17 cellular contexts compared by ENCODE assay signal in genomic region chr15:43524254-43524847, GRCh38. TPM values are rescaled to one million over a fixed set of nuclear protein-coding genes. Genes with fewer than 3 reads are reported as not detected.
A peak's percentile ranks its signal among the peaks of the same experiment; 100 is the strongest.
DNase-seq lines count a peak whose midpoint lies in the region; ATAC-seq and TF ChIP-seq lines count a peak whose summit lies in the region.
"Had no signal": no experiment of that assay in that cellular context is flagged by ENCODE, and none has a peak within 500 bp of the region (broad histone marks: within the 10 kb centered on the region; RNA-seq: fewer than 3 reads in every experiment).

No MANE protein-coding gene starts in this region.

- H3K36me3 ChIP-seq in WERI-Rb-1 = peaks cover 46% of the 10 kb centered on the region
- peaks cover 72% of the 10 kb centered on the region for H3K36me3 ChIP-seq in osteoblast (ENCODE audit: insufficient read depth, low read length)
- peaks cover 16% of the 10 kb centered on the region for H3K36me3 ChIP-seq in HAP-1 (replicated peaks)
- H3K36me3 ChIP-seq in ovary = no peaks in the 10 kb centered on the region

- H3K27ac Mint-ChIP-seq in activated naive CD8-positive, alpha-beta T cell treated with anti-CD3 and anti-CD28 coated beads, Interleukin-2, amount 10 ng/mL, durations not matched to agents 7 days and 5 days = peak overlapping the region; percentile 1
- H3K27ac Mint-ChIP-seq in activated naive CD8-positive, alpha-beta T cell treated with anti-CD3 and anti-CD28 coated beads for 36 hours = no peak overlapping the region
- no peak overlapping the region; a peak in 1 of 7 replicates for H3K27ac Mint-ChIP-seq in H9
- no peak overlapping the region for H3K27ac Mint-ChIP-seq in CD4-positive, alpha-beta T cell
- H3K27ac Mint-ChIP-seq: CD8-positive, alpha-beta T cell had no signal

- no peaks in the 10 kb centered on the region for H4K20me1 ChIP-seq in H9 (ENCODE audit: control insufficient read depth, insufficient read depth, insufficient read length)
- peaks cover 81% of the 10 kb centered on the region for H4K20me1 ChIP-seq in osteoblast (ENCODE audit: insufficient read depth, low read length)

- no peak overlapping the region for H2AK5ac ChIP-seq in H9 (ENCODE audit: insufficient read length, low read length)

- H3K27me3 Mint-ChIP-seq in activated naive CD8-positive, alpha-beta T cell treated with anti-CD3 and anti-CD28 coated beads, Interleukin-2, amount 10 ng/mL, durations not matched to agents 7 days and 5 days = peaks cover 4% of the 10 kb centered on the region
- H3K27me3 Mint-ChIP-seq in activated naive CD8-positive, alpha-beta T cell treated with anti-CD3 and anti-CD28 coated beads for 36 hours = peaks cover 6% of the 10 kb centered on the region
- peaks cover 64% of the 10 kb centered on the region for H3K27me3 Mint-ChIP-seq in H9 (ENCODE audit: low read depth)
- peaks cover 6% of the 10 kb centered on the region for H3K27me3 Mint-ChIP-seq in CD4-positive, alpha-beta T cell

- no peak overlapping the region for H2BK5ac ChIP-seq in H9 (ENCODE audit: insufficient read length, low read length)

- no peak overlapping the region for H4K91ac ChIP-seq in H9 (ENCODE audit: insufficient read length, low read depth, low read length)

- no peak for DNase-seq in activated naive CD8-positive, alpha-beta T cell treated with anti-CD3 and anti-CD28 coated beads, Interleukin-2, amount 10 ng/mL, durations not matched to agents 7 days and 5 days
- DNase-seq in activated naive CD8-positive, alpha-beta T cell treated with anti-CD3 and anti-CD28 coated beads for 36 hours = no peak
- DNase-seq in H9 (no peak), WERI-Rb-1 (no peak), osteoblast (ENCODE audit: insufficient read length, low spot score, missing footprints) (peak; percentile 9), HAP-1 (ENCODE audit: low spot score in 2 of 2) (no peak), ovary (no peak)
- no peak for DNase-seq in CD4-positive, alpha-beta T cell
- DNase-seq: AML-193, KBM-7, NCI-H1105, NCI-H187, NCI-H446, NCI-H748 treated with DMSO at 0.1 percent for 48 hours, SIG-M5 had no signal

- peaks cover 4% of the 10 kb centered on the region; the same call in 1 of the 2 replicates for H3K27me3 ChIP-seq in H9 (ENCODE audit: insufficient read depth, low read length)
- H3K27me3 ChIP-seq in WERI-Rb-1 (ENCODE audit: insufficient read depth, low read depth, severe bottlenecking) = no peaks in the 10 kb centered on the region
- H3K27me3 ChIP-seq in osteoblast (ENCODE audit: insufficient read depth, low read length) = no peaks in the 10 kb centered on the region
- H3K27me3 ChIP-seq in CD4-positive, alpha-beta T cell (ENCODE audit: control insufficient read depth, insufficient read depth, low read length) = no peaks in the 10 kb centered on the region
- H3K27me3 ChIP-seq in HAP-1 (ENCODE audit: low read depth) = no peaks in the 10 kb centered on the region
- no peaks in the 10 kb centered on the region for H3K27me3 ChIP-seq in ovary

- TF ChIP-seq CTCF in H9 (conservative IDR thresholded peaks at IDR 0.05) = peak; percentile 23; the same call in 2 of the 3 replicates
- TF ChIP-seq CTCF in WERI-Rb-1 (IDR thresholded peaks at IDR 0.05; ENCODE audit: low read depth, low read length) = 0 out of 2 replicates have a peak, but pooled peaks have one; percentile 6
- no peak for TF ChIP-seq CTCF in osteoblast (IDR thresholded peaks at IDR 0.05; ENCODE audit: extremely low read depth, low read depth, low read length)
- no peak for TF ChIP-seq CTCF in CD4-positive, alpha-beta T cell (IDR thresholded peaks at IDR 0.05)
- TF ChIP-seq CTCF in ovary (IDR thresholded peaks at IDR 0.05) = no peak

- H3K14ac ChIP-seq in H9 (ENCODE audit: insufficient read depth, low read length) = no peak overlapping the region

- H3K4me2 ChIP-seq in H9 (ENCODE audit: insufficient read depth, insufficient read length, low read length) (no peak overlapping the region), osteoblast (ENCODE audit: insufficient read depth, low read length) (no peak overlapping the region)

- ATAC-seq in activated naive CD8-positive, alpha-beta T cell treated with anti-CD3 and anti-CD28 coated beads, Interleukin-2, amount 10 ng/mL, durations not matched to agents 7 days and 5 days (ENCODE audit: low read depth) = no peak
- no peak for ATAC-seq in CD4-positive, alpha-beta T cell (ENCODE audit: poor library complexity)
- ATAC-seq: CD8-positive, alpha-beta T cell had no signal

- in situ Hi-C loops in HAP-1 (cut with MboI; ENCODE audit: low sequenced_read_pairs) = no loop called here

- CTCF ChIA-PET in CD4-positive, alpha-beta T cell (lab: Charles Lee) = interaction anchor here (0.5 to 0.6 kb wide), 2 partner anchors 82 to 83 kb away, joined by 3 read pairs; no protein-coding TSS in a partner anchor

- H2BK15ac ChIP-seq in H9 (ENCODE audit: low read depth, low read length) = no peak overlapping the region

- no peak overlapping the region for H2AFZ ChIP-seq in H9 (ENCODE audit: low read length)
- H2AFZ ChIP-seq in osteoblast (ENCODE audit: low read length) = no peak overlapping the region

- TF ChIP-seq POLR2A in ovary (IDR thresholded peaks at IDR 0.05) = no peak

- no peaks in the 10 kb centered on the region for H3K9me3 Mint-ChIP-seq in activated naive CD8-positive, alpha-beta T cell treated with anti-CD3 and anti-CD28 coated beads, Interleukin-2, amount 10 ng/mL, durations not matched to agents 7 days and 5 days
- H3K9me3 Mint-ChIP-seq in activated naive CD8-positive, alpha-beta T cell treated with anti-CD3 and anti-CD28 coated beads for 36 hours = no peaks in the 10 kb centered on the region
- H3K9me3 Mint-ChIP-seq in H9 = no peaks in the 10 kb centered on the region; a peak in 1 of 5 replicates
- H3K9me3 Mint-ChIP-seq in CD4-positive, alpha-beta T cell = no peaks in the 10 kb centered on the region
- H3K9me3 Mint-ChIP-seq: CD8-positive, alpha-beta T cell had no signal

- no peak overlapping the region for H3K4ac ChIP-seq in H9 (ENCODE audit: low read depth, low read length)

- H3T11ph ChIP-seq in H9 (ENCODE audit: low read length) = no peak overlapping the region

- H2BK12ac ChIP-seq in H9 (ENCODE audit: insufficient read length, low read depth, low read length) = no peak overlapping the region

- intact Hi-C loops in CD4-positive, alpha-beta T cell (cut with DNase I, micrococcal nuclease) = no loop called here
- intact Hi-C loops in ovary (cut with DNase I) = no loop called here

- H3K56ac ChIP-seq in H9 (ENCODE audit: insufficient read length, low read depth, low read length) = no peak overlapping the region

- H3K4me3 ChIP-seq in WERI-Rb-1 (ENCODE audit: low read depth, low read length) (no peak overlapping the region), osteoblast (ENCODE audit: insufficient read depth, low read length) (no peak overlapping the region), HAP-1 (no peak overlapping the region), ovary (no peak overlapping the region)

- no peaks in the 10 kb centered on the region for H3K23me2 ChIP-seq in H9 (ENCODE audit: insufficient read length, low read depth, low read length, poor library complexity, severe bottlenecking)

- H3K36me3 Mint-ChIP-seq in activated naive CD8-positive, alpha-beta T cell treated with anti-CD3 and anti-CD28 coated beads, Interleukin-2, amount 10 ng/mL, durations not matched to agents 7 days and 5 days = peaks cover 2% of the 10 kb centered on the region
- H3K36me3 Mint-ChIP-seq in activated naive CD8-positive, alpha-beta T cell treated with anti-CD3 and anti-CD28 coated beads for 36 hours = no peaks in the 10 kb centered on the region
- H3K36me3 Mint-ChIP-seq in H9 (ENCODE audit: insufficient read depth in 1 of 3, low read depth in 3 of 3) = peaks cover 0 to 7% (median 2%) of the 10 kb centered on the region in 3 experiments; a peak in 3 of 7 replicates
- H3K36me3 Mint-ChIP-seq in CD4-positive, alpha-beta T cell (ENCODE audit: low read depth) = no peaks in the 10 kb centered on the region
- H3K36me3 Mint-ChIP-seq: CD8-positive, alpha-beta T cell had no signal

- H3K4me1 Mint-ChIP-seq in activated naive CD8-positive, alpha-beta T cell treated with anti-CD3 and anti-CD28 coated beads, Interleukin-2, amount 10 ng/mL, durations not matched to agents 7 days and 5 days = peaks cover 18% of the 10 kb centered on the region
- H3K4me1 Mint-ChIP-seq in activated naive CD8-positive, alpha-beta T cell treated with anti-CD3 and anti-CD28 coated beads for 36 hours = peaks cover 5% of the 10 kb centered on the region
- H3K4me1 Mint-ChIP-seq in H9 = peaks cover 0 to 11% of the 10 kb centered on the region in 2 experiments
- peaks cover 9% of the 10 kb centered on the region for H3K4me1 Mint-ChIP-seq in CD4-positive, alpha-beta T cell (ENCODE audit: low read depth)

- H3K23ac ChIP-seq in H9 (ENCODE audit: insufficient read length, low read depth, low read length) = no peak overlapping the region

- H4K5ac ChIP-seq in H9 (ENCODE audit: insufficient read length, low read depth, low read length) = no peak overlapping the region

- H3K79me1 ChIP-seq in H9 (ENCODE audit: insufficient read depth, low read depth, low read length, poor library complexity, severe bottlenecking) = no peaks in the 10 kb centered on the region

- H3K27ac ChIP-seq in H9 (ENCODE audit: insufficient read length, low read depth, low read length) (no peak overlapping the region), WERI-Rb-1 (no peak overlapping the region), osteoblast (ENCODE audit: low read depth, low read length) (no peak overlapping the region), ovary (no peak overlapping the region)
- no peak overlapping the region for H3K27ac ChIP-seq in CD4-positive, alpha-beta T cell (ENCODE audit: low read depth, low read length)
- H3K27ac ChIP-seq: HL-60 had no signal

- H2BK20ac ChIP-seq in H9 (ENCODE audit: low read depth, low read length, poor library complexity, severe bottlenecking) = no peak overlapping the region

- POLR2A ChIA-PET in activated naive CD8-positive, alpha-beta T cell treated with anti-CD3 and anti-CD28 coated beads, Interleukin-2, amount 10 ng/mL, durations not matched to agents 7 days and 5 days (lab: Charles Lee) = interaction anchor here (1.3 kb wide), 1 partner anchor 18 kb away, joined by 3 read pairs; no protein-coding TSS in a partner anchor
- POLR2A ChIA-PET in CD4-positive, alpha-beta T cell (lab: Charles Lee) = interaction anchor here (1.2 kb wide), 1 partner anchor 14 kb away, joined by 3 read pairs; no protein-coding TSS in a partner anchor

- H3K4me3 Mint-ChIP-seq in activated naive CD8-positive, alpha-beta T cell treated with anti-CD3 and anti-CD28 coated beads, Interleukin-2, amount 10 ng/mL, durations not matched to agents 7 days and 5 days = no peak overlapping the region
- H3K4me3 Mint-ChIP-seq in activated naive CD8-positive, alpha-beta T cell treated with anti-CD3 and anti-CD28 coated beads for 36 hours = no peak overlapping the region
- no peak overlapping the region for H3K4me3 Mint-ChIP-seq in H9
- H3K4me3 Mint-ChIP-seq in CD4-positive, alpha-beta T cell = no peak overlapping the region
- H3K4me3 Mint-ChIP-seq: CD8-positive, alpha-beta T cell had no signal

- H2BK120ac ChIP-seq in H9 (ENCODE audit: low read depth, low read length, poor library complexity, severe bottlenecking) = no peak overlapping the region

- TF ChIP-seq EP300 in ovary (IDR thresholded peaks at IDR 0.05) = no peak

- no peak overlapping the region for H3K18ac ChIP-seq in H9 (ENCODE audit: insufficient read length, low read depth, low read length)

- no peak overlapping the region for H3K9ac ChIP-seq in H9 (ENCODE audit: extremely low read depth, insufficient read length, low read length)

- no peak overlapping the region for H4K8ac ChIP-seq in H9 (replicated peaks; ENCODE audit: insufficient read length, low read depth, low read length)

- H3K4me1 ChIP-seq in H9 (ENCODE audit: insufficient read depth, low read length) (no peaks in the 10 kb centered on the region), osteoblast (ENCODE audit: insufficient read depth, low read length) (peaks cover 3% of the 10 kb centered on the region), HAP-1 (no peaks in the 10 kb centered on the region), ovary (ENCODE audit: insufficient read depth) (no peaks in the 10 kb centered on the region)

- H3K79me2 ChIP-seq in H9 (ENCODE audit: insufficient read depth, low read length) (no peaks in the 10 kb centered on the region), osteoblast (ENCODE audit: insufficient read depth, low read length) (peaks cover 45% of the 10 kb centered on the region)

- H3K9me3 ChIP-seq in H9 (ENCODE audit: control insufficient read depth, low read depth, low read length) (no peaks in the 10 kb centered on the region), WERI-Rb-1 (ENCODE audit: severe bottlenecking) (no peaks in the 10 kb centered on the region), osteoblast (ENCODE audit: low read depth, low read length) (no peaks in the 10 kb centered on the region), HAP-1 (no peaks in the 10 kb centered on the region), ovary (peaks cover 0 to 5% of the 10 kb centered on the region in 2 donors)
- H3K9me3 ChIP-seq in CD4-positive, alpha-beta T cell (ENCODE audit: control insufficient read depth, low read length) = no peaks in the 10 kb centered on the region

- no CpG with 5 or more reads among the region's 4 CpGs for WGBS in H9 (ENCODE audit: extremely low coverage, insufficient read length, low lambda C conversion rate)
- WGBS in ovary, 3 donors = 97 to 98% (median 98%) methylated on average over 4 of the region's 4 CpGs

RNA-seq across cellular contexts. Expression of gene MAP1A, which starts 6.9 kb away (rescaled TPM):
- total RNA-seq in activated naive CD8-positive, alpha-beta T cell treated with anti-CD3 and anti-CD28 coated beads, Interleukin-2, amount 10 ng/mL, durations not matched to agents 7 days and 5 days = 1 to 10 TPM; 3.4 to 3.5 TPM
- under 1 TPM; 0.68 TPM for total RNA-seq in activated naive CD8-positive, alpha-beta T cell treated with anti-CD3 and anti-CD28 coated beads for 36 hours
- total RNA-seq in H9 (2021) (2.5 TPM in 2 replicates), osteoblast (117 and 121 TPM in 2 replicates), ovary (10 to 100 TPM in 6 of 7 donors, 1 to 10 TPM in 1; 4.6 to 35.1 (median 20.1) TPM)
- total RNA-seq in CD4-positive, alpha-beta T cell = 1 to 10 TPM; 1.2 to 1.5 TPM
- polyA plus RNA-seq in ovary = 10 to 100 TPM in 1 of 2 donors, 1 to 10 TPM in 1; 4.0 to 26.0 TPM

RNA-seq across cellular contexts. Expression of gene TP53BP1, which starts 31.4 kb away (rescaled TPM):
- 10 to 100 TPM; 27.1 to 27.5 TPM for total RNA-seq in activated naive CD8-positive, alpha-beta T cell treated with anti-CD3 and anti-CD28 coated beads, Interleukin-2, amount 10 ng/mL, durations not matched to agents 7 days and 5 days
- 10 to 100 TPM; 24.1 to 24.3 TPM for total RNA-seq in activated naive CD8-positive, alpha-beta T cell treated with anti-CD3 and anti-CD28 coated beads for 36 hours
- total RNA-seq in H9 (2021) (74.5 and 81.5 TPM in 2 replicates), osteoblast (81.6 and 88.7 TPM in 2 replicates), ovary (10 to 100 TPM; 29.7 to 72.1 (median 51.8) TPM)
- total RNA-seq in CD4-positive, alpha-beta T cell = 10 to 100 TPM; 43.0 to 44.6 TPM
- 10 to 100 TPM; 14.5 to 33.4 TPM for polyA plus RNA-seq in ovary

Comparison
In these comparisons a context has a peak if more than half of its experiments do, and no peak if none do; other contexts are left out.
1. CTCF ChIP-seq: peak in H9 (single experiment) and WERI-Rb-1 (single experiment); none in osteoblast (single experiment), CD4-positive, alpha-beta T cell (single experiment) and ovary (0 of 3).